Comparison of ENCODE assay signal across 22 cellular contexts in the genomic region with DNA sequence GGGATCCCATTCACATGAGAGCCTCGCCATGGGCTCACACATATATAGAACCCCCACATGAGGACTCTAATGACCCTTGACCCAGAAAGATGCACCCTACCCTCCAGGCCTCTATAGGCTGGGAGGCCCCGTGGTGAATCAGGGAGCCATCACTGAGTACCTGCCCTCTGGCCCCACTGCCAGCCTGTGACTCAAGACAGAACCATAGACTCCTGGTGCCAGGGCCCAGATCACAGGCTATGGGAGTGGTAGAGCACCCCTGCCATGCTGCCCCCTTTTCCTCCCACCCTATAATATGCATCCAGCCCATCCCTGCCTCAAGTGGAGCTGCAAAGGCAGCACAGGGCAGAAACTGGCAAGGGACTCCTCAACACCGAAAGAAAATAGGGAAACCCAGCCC. TPM values are rescaled to one million over a fixed set of nuclear protein-coding genes. Genes with fewer than 3 reads are reported as not detected.
"Had no signal": no experiment of that assay in that cellular context is flagged by ENCODE, and none has a peak within 500 bp of the region (broad histone marks: within the 10 kb centered on the region; RNA-seq: fewer than 3 reads in every experiment).

No MANE protein-coding gene starts in this region.

- H3K4me3 ChIP-seq: coronary artery, heart left ventricle, lower lobe of right lung, mucosa of descending colon, testis had no signal

- H3K27ac ChIP-seq: coronary artery, heart left ventricle, lower lobe of right lung, testis had no signal

- DNase-seq: activated B cell treated with CpG ODN at 0.5 μM for 24 hours; activated CD4-positive, alpha-beta T cell treated with anti-CD3 and anti-CD28 coated beads for 36 hours; activated naive CD4-positive, alpha-beta T cell treated with Interleukin-2 at 50 U/mL for 16 hours; activated T-cell treated with anti-CD3 and anti-CD28 coated beads, Interleukin-2, amount 50 U/mL, for 1 hour; amygdala; cerebellar nuclear complex; heart left ventricle; lower lobe of right lung; mesendoderm; mucosa of descending colon; small intestine; stimulated activated CD4-positive, alpha-beta T cell treated with anti-CD3 and anti-CD28 coated beads, Interleukin-2, amount 100 ng/mL, for 24 hours; testis; trophoblast cell had no signal

- H3K36me3 ChIP-seq: heart left ventricle, lower lobe of right lung had no signal

- H3K4me3 Mint-ChIP-seq: activated B cell treated with CpG ODN at 0.5 μM for 24 hours; activated CD4-positive, alpha-beta T cell treated with anti-CD3 and anti-CD28 coated beads for 36 hours; neural crest cell; stimulated activated memory B cell treated with anti-CD40 and anti-IgM and Interleukin-4, amounts not matched to agents 10 μg/mL and 1 μg/mL and 100 μg/mL, for 72 hours; T-helper 1 cell treated with Interleukin-12 subunit alpha and Interleukin-12 subunit beta and Interleukin-4 antibody, amounts not matched to agents 30 μg/mL and 1 μg/mL, for 36 hours had no signal

- H3K9me3 Mint-ChIP-seq: activated B cell treated with CpG ODN at 0.5 μM for 24 hours; neural crest cell; stimulated activated memory B cell treated with anti-CD40 and anti-IgM and Interleukin-4, amounts not matched to agents 10 μg/mL and 1 μg/mL and 100 μg/mL, for 72 hours; T-helper 1 cell treated with Interleukin-12 subunit alpha and Interleukin-12 subunit beta and Interleukin-4 antibody, amounts not matched to agents 30 μg/mL and 1 μg/mL, for 36 hours had no signal

- H3K27ac Mint-ChIP-seq: activated B cell treated with CpG ODN at 0.5 μM for 24 hours; activated CD4-positive, alpha-beta T cell treated with anti-CD3 and anti-CD28 coated beads for 36 hours; stimulated activated memory B cell treated with anti-CD40 and anti-IgM and Interleukin-4, amounts not matched to agents 10 μg/mL and 1 μg/mL and 100 μg/mL, for 72 hours; T-helper 1 cell treated with Interleukin-12 subunit alpha and Interleukin-12 subunit beta and Interleukin-4 antibody, amounts not matched to agents 30 μg/mL and 1 μg/mL, for 36 hours had no signal

- ATAC-seq: activated CD4-positive, alpha-beta T cell treated with anti-CD3 and anti-CD28 coated beads for 36 hours; heart left ventricle; left lobe of liver; lower lobe of right lung; mucosa of descending colon; sciatic nerve; stimulated activated memory B cell treated with anti-CD40 and anti-IgM and Interleukin-4, amounts not matched to agents 10 μg/mL and 1 μg/mL and 100 μg/mL, for 72 hours had no signal

- H3K9me3 ChIP-seq: heart left ventricle, lower lobe of right lung, mucosa of descending colon, testis had no signal

- H3K27me3 ChIP-seq: heart left ventricle, testis had no signal

- H3K36me3 Mint-ChIP-seq: stimulated activated memory B cell treated with anti-CD40 and anti-IgM and Interleukin-4, amounts not matched to agents 10 μg/mL and 1 μg/mL and 100 μg/mL, for 72 hours had no signal

RNA-seq across cellular contexts. Expression of a gene that starts 48.4 kb away (rescaled TPM):
- total RNA-seq: activated B cell treated with CpG ODN at 0.5 μM for 24 hours; activated CD4-positive, alpha-beta T cell treated with anti-CD3 and anti-CD28 coated beads for 36 hours; fibroblast of villous mesenchyme; kidney epithelial cell had no signal
